9 cellular contexts compared by ENCODE assay signal in genomic region chr10:58404001-58404400, GRCh38.
"Had no signal": no experiment of that assay in that cellular context is flagged by ENCODE, and none has a peak within 500 bp of the region (broad histone marks: within the 10 kb centered on the region; RNA-seq: fewer than 3 reads in every experiment).

No MANE protein-coding gene starts in this region.

- H3K9me3 ChIP-seq: HAP-1 had no signal

- H3K36me3 ChIP-seq: HAP-1 had no signal

- FAIRE-seq: H1, HTR-8/SVneo, K562 had no signal

- DNase-seq: H7, HFFc6, IMR-90 had no signal

- H3K4me3 ChIP-seq: GM23338, HAP-1, K562 had no signal

- H3K4me1 ChIP-seq: HAP-1 had no signal

- ATAC-seq: GM23338, HCT116, K562 had no signal
